Comparison of ENCODE assay signal across 11 cellular contexts in the genomic region with DNA sequence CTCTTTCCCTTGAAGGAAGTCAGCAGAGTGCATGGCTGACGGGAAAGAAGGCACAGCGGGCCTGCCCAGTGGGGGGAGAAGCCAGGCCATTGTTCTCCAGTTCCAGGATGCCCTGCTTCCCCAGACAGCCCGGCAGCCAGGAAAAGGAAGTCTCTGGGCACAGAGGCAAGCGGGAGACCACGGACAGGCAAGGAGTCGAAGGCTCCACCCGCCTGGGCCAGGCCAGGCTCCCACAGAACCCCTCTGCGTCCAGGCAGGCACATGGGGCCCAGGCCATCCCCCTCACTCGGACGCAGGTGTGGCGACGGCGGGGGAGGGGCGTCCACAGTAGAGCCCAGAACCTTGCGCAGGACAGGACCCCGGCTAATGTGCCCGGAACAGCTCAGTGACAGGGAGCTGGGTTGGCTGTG. TPM values are rescaled to one million over a fixed set of nuclear protein-coding genes. Genes with fewer than 3 reads are reported as not detected.
A peak's percentile ranks its signal among the peaks of the same experiment; 100 is the strongest.
DNase-seq lines count a peak whose midpoint lies in the region; ATAC-seq and TF ChIP-seq lines count a peak whose summit lies in the region.
"Had no signal": no experiment of that assay in that cellular context is flagged by ENCODE, and none has a peak within 500 bp of the region (broad histone marks: within the 10 kb centered on the region; RNA-seq: fewer than 3 reads in every experiment).

No MANE protein-coding gene starts in this region.

- H3K9me3 ChIP-seq in BLaER1 treated with 17β-estradiol and CSF1 and Interleukin-3, amounts not matched to agents 10 nM and 100 nM (replicated peaks in 1 of 11) = no peaks in the 10 kb centered on the region
- no peaks in the 10 kb centered on the region for H3K9me3 ChIP-seq in adrenal gland (replicated peaks in 1 of 3)
- no peaks in the 10 kb centered on the region for H3K9me3 ChIP-seq in heart right ventricle
- H3K9me3 ChIP-seq in parathyroid adenoma (ENCODE audit: control insufficient read depth, low read length) = no peaks in the 10 kb centered on the region

- peaks cover 6% of the 10 kb centered on the region for H3K27me3 Mint-ChIP-seq in glutamatergic neuron (ENCODE audit: unreplicated experiment)
- H3K27me3 Mint-ChIP-seq: type B pancreatic cell had no signal

- no peak for TF ChIP-seq CTCF in adrenal gland (IDR thresholded peaks at IDR 0.05)
- no peak for TF ChIP-seq CTCF in heart right ventricle (IDR thresholded peaks at IDR 0.05)
- TF ChIP-seq CTCF in parathyroid adenoma (IDR thresholded peaks at IDR 0.05) = no peak
- no peak for TF ChIP-seq CTCF in glutamatergic neuron (IDR thresholded peaks at IDR 0.05; ENCODE audit: partially characterized antibody, unreplicated experiment)

- H3K27me3 ChIP-seq in BLaER1 treated with 17β-estradiol and CSF1 and Interleukin-3, amounts not matched to agents 10 nM and 100 nM = peaks cover 0 to 20% (median 0%) of the 10 kb centered on the region in 11 experiments; a peak in 4 of 22 replicates
- H3K27me3 ChIP-seq in adrenal gland (no peaks in the 10 kb centered on the region), heart right ventricle (peaks cover 0 to 16% (median 0%) of the 10 kb centered on the region in 7 donors), parathyroid adenoma (ENCODE audit: control insufficient read depth, insufficient read depth, low read length) (no peaks in the 10 kb centered on the region)

- no peak overlapping the region for H3K4me3 Mint-ChIP-seq in glutamatergic neuron (ENCODE audit: unreplicated experiment)
- H3K4me3 Mint-ChIP-seq: T-helper 2 cell treated with Interferon-gamma antibody and Interleukin-4, amounts not matched to agents 5 μg/mL and 100 μg/mL, for 36 hours; type B pancreatic cell had no signal

- H3K4me1 ChIP-seq in BLaER1 treated with 17β-estradiol and CSF1 and Interleukin-3, amounts not matched to agents 10 nM and 100 nM = peaks cover 91 to 100% (median 99%) of the 10 kb centered on the region in 10 experiments
- H3K4me1 ChIP-seq in adrenal gland (replicated peaks in 1 of 2) (peaks cover 0 to 56% of the 10 kb centered on the region in 2 donors), heart right ventricle (peaks cover 43 to 94% (median 89%) of the 10 kb centered on the region in 9 donors), parathyroid adenoma (no peaks in the 10 kb centered on the region)

- H3K9ac ChIP-seq in BLaER1 treated with 17β-estradiol and CSF1 and Interleukin-3, amounts not matched to agents 10 nM and 100 nM = peak overlapping the region in 10 of 11 experiments; percentile 27 to 85 (median 60); a peak in 19 of 22 replicates
- H3K9ac ChIP-seq in parathyroid adenoma = no peak overlapping the region

- H3K4me1 Mint-ChIP-seq in glutamatergic neuron (ENCODE audit: low read depth, unreplicated experiment) = peaks cover 10% of the 10 kb centered on the region

- no peak for TF ChIP-seq POLR2A in adrenal gland (IDR thresholded peaks at IDR 0.05)

- peak overlapping the region; percentile 41 to 92 (median 67); a peak in 21 of 22 replicates for H3K27ac ChIP-seq in BLaER1 treated with 17β-estradiol and CSF1 and Interleukin-3, amounts not matched to agents 10 nM and 100 nM
- H3K27ac ChIP-seq in adrenal gland (peak overlapping the region in 3 of 5 donors; percentile 3 to 88 (median 73)), heart right ventricle (peak overlapping the region; percentile 59 to 95 (median 88)), parathyroid adenoma (peak overlapping the region; percentile 57)
- H3K27ac ChIP-seq: PC-9 had no signal

- peak in 4 of 7 donors; percentile 42 to 55 (median 48) for DNase-seq in adrenal gland
- DNase-seq in heart right ventricle = peak in 1 of 2 donors; percentile 73
- no peak for DNase-seq in glutamatergic neuron
- no peak for DNase-seq in activated naive CD4-positive, alpha-beta T cell (lab: John Stamatoyannopoulos, UW)
- DNase-seq in HCEC 1CT = no peak
- DNase-seq: PC-9 had no signal

- peaks cover 23% of the 10 kb centered on the region for H3K79me2 ChIP-seq in parathyroid adenoma

- H3K4me2 ChIP-seq in BLaER1 treated with 17β-estradiol and CSF1 and Interleukin-3, amounts not matched to agents 10 nM and 100 nM = peak overlapping the region; percentile 86 to 100 (median 100)
- no peak overlapping the region for H3K4me2 ChIP-seq in parathyroid adenoma (ENCODE audit: low read length)
- H3K4me2 ChIP-seq: PC-9 had no signal

- no peaks in the 10 kb centered on the region for H3K36me3 Mint-ChIP-seq in glutamatergic neuron (ENCODE audit: unreplicated experiment)
- H3K36me3 Mint-ChIP-seq: type B pancreatic cell had no signal

- ATAC-seq in heart right ventricle = peak; percentile 5 to 57 (median 36)
- no peak for ATAC-seq in GM18873 (IDR thresholded peaks at IDR 0.05; ENCODE audit: low FRiP score, unreplicated experiment)

- H3K27ac Mint-ChIP-seq in glutamatergic neuron (ENCODE audit: unreplicated experiment) = no peak overlapping the region
- H3K27ac Mint-ChIP-seq: T-helper 2 cell treated with Interferon-gamma antibody and Interleukin-4, amounts not matched to agents 5 μg/mL and 100 μg/mL, for 36 hours; type B pancreatic cell had no signal

- peaks cover 4% of the 10 kb centered on the region for H3K9me3 Mint-ChIP-seq in glutamatergic neuron (ENCODE audit: unreplicated experiment)
- H3K9me3 Mint-ChIP-seq: T-helper 2 cell treated with Interferon-gamma antibody and Interleukin-4, amounts not matched to agents 5 μg/mL and 100 μg/mL, for 36 hours; type B pancreatic cell had no signal

- peaks cover 0 to 9% (median 5%) of the 10 kb centered on the region in 11 experiments; a peak in 14 of 22 replicates for H3K36me3 ChIP-seq in BLaER1 treated with 17β-estradiol and CSF1 and Interleukin-3, amounts not matched to agents 10 nM and 100 nM
- H3K36me3 ChIP-seq in adrenal gland (replicated peaks in 1 of 2) (no peaks in the 10 kb centered on the region), heart right ventricle (peaks cover 0 to 11% (median 0%) of the 10 kb centered on the region in 9 donors), parathyroid adenoma (ENCODE audit: control insufficient read depth, insufficient read depth, low read length) (no peaks in the 10 kb centered on the region)

- H3K4me3 ChIP-seq in BLaER1 treated with 17β-estradiol and CSF1 and Interleukin-3, amounts not matched to agents 10 nM and 100 nM = no peak overlapping the region; a peak in 1 of 20 replicates
- H3K4me3 ChIP-seq in adrenal gland (no peak overlapping the region), heart right ventricle (no peak overlapping the region), parathyroid adenoma (ENCODE audit: low read depth, low read length) (no peak overlapping the region)
- H3K4me3 ChIP-seq: PC-9 had no signal

- 54 to 86% (median 78%) methylated on average over 9 to 17 of the region's 17 CpGs for WGBS in adrenal gland, 4 donors
- WGBS in heart right ventricle, 2 donors = 67 to 69% methylated on average over 17 of the region's 17 CpGs

- no peak overlapping the region for H2AFZ ChIP-seq in parathyroid adenoma
- H2AFZ ChIP-seq: PC-9 had no signal

- intact Hi-C loops in adrenal gland (cut with DNase I) (no loop called here), heart right ventricle (cut with DNase I) (no loop called here)

- peaks cover 0 to 78% (median 31%) of the 10 kb centered on the region in 11 experiments; a peak in 15 of 22 replicates for H4K20me1 ChIP-seq in BLaER1 treated with 17β-estradiol and CSF1 and Interleukin-3, amounts not matched to agents 10 nM and 100 nM

RNA-seq across cellular contexts. Expression of a gene that starts 8.7 kb away (rescaled TPM):
- total RNA-seq in adrenal gland (10 to 100 TPM in 4 of 8 donors, 1 to 10 TPM in 4; 2.8 to 17.3 (median 9.9) TPM), heart right ventricle (10 to 100 TPM; 15.1 to 34.5 (median 22.7) TPM), glutamatergic neuron (ENCODE audit: unreplicated experiment) (3.1 TPM)
- polyA plus RNA-seq in adrenal gland (10 to 100 TPM in 1 of 3 donors, 1 to 10 TPM in 1, under 1 TPM in 1; 0.90 to 14.2 (median 7.9) TPM), heart right ventricle (10 to 100 TPM; 13.3 to 28.7 TPM)

RNA-seq across cellular contexts. Expression of a gene that starts 34.9 kb away (rescaled TPM):
- total RNA-seq in adrenal gland (10 to 100 TPM in 6 of 8 donors, 1 to 10 TPM in 2; 3.5 to 44.1 (median 22.5) TPM), heart right ventricle (1 to 10 TPM; 1.1 to 4.7 (median 1.7) TPM), glutamatergic neuron (ENCODE audit: unreplicated experiment) (0.59 TPM)
- polyA plus RNA-seq in adrenal gland (10 to 100 TPM in 1 of 3 donors, 1 to 10 TPM in 2; 1.9 to 22.4 (median 9.1) TPM), heart right ventricle (1 to 10 TPM; 3.0 to 4.5 TPM)

Comparison
In these comparisons a context has a peak if more than half of its experiments do, and no peak if none do; other contexts are left out.
1. DNase-seq: peak in adrenal gland (4 of 7); none in glutamatergic neuron (single experiment), activated naive CD4-positive, alpha-beta T cell (0 of 4) and HCEC 1CT (single experiment).
2. Peak in every context shown above with its lines, with median percentiles within 50 percentile points of each other: H3K27ac ChIP-seq.